Comparison of ENCODE assay signal across 8 cellular contexts in genomic region chr11:125874556-125875124, GRCh38. TPM values are rescaled to one million over a fixed set of nuclear protein-coding genes. Genes with fewer than 3 reads are reported as not detected.
DNase-seq lines count a peak whose midpoint lies in the region; ATAC-seq and TF ChIP-seq lines count a peak whose summit lies in the region.

No MANE protein-coding gene starts in this region.

- H3K4me2 ChIP-seq in IMR-90 (ENCODE audit: low read depth, low read length): 0 out of 2 replicates have a peak overlapping the region, but pooled peaks have one; percentile 16

- H4K8ac ChIP-seq in IMR-90 (ENCODE audit: low read depth in 2 of 2, low read length in 2 of 2): no peak overlapping the region

- no peak overlapping the region for H3K18ac ChIP-seq in IMR-90 (ENCODE audit: low read depth, low read length)

- ATAC-seq in GM19452 (IDR thresholded peaks at IDR 0.05; ENCODE audit: unreplicated experiment) (peak; percentile 83), IMR-90 (ENCODE audit: low read depth) (peak; percentile 98), HG03097 (IDR thresholded peaks at IDR 0.05; ENCODE audit: low FRiP score, unreplicated experiment) (no peak)

- H3K79me1 ChIP-seq in IMR-90 (ENCODE audit: low read depth in 1 of 2, low read length in 2 of 2): no peaks in the 10 kb centered on the region

- no peaks in the 10 kb centered on the region for H3K9me1 ChIP-seq in IMR-90 (ENCODE audit: insufficient read depth, low read length)

- H2BK15ac ChIP-seq in IMR-90 (ENCODE audit: low read depth, low read length): no peak overlapping the region

- no peak overlapping the region for H3K4ac ChIP-seq in IMR-90 (ENCODE audit: low read depth, low read length)

- H3K27me3 ChIP-seq in IMR-90 (ENCODE audit: control insufficient read depth, insufficient read depth, low read length) (peaks cover 2% of the 10 kb centered on the region), adrenal gland (no peaks in the 10 kb centered on the region), left ventricle myocardium inferior (ENCODE audit: low read depth) (no peaks in the 10 kb centered on the region)

- POLR2A ChIA-PET in IMR-90 (lab: Charles Lee; ENCODE audit: unreplicated experiment): no interaction called here

- no peak overlapping the region for H2AK9ac ChIP-seq in IMR-90 (replicated peaks; ENCODE audit: low read depth, low read length, poor library complexity)

- no TSS peak for BruUV-seq in IMR-90 (replicated peaks; lab: Mats Ljungman, UMichigan)

- H3K36me3 ChIP-seq in IMR-90 (ENCODE audit: control insufficient read depth, insufficient read depth, low read length): no peaks in the 10 kb centered on the region
- H3K36me3 ChIP-seq in adrenal gland (replicated peaks in 1 of 2): no peaks in the 10 kb centered on the region
- no peaks in the 10 kb centered on the region for H3K36me3 ChIP-seq in left ventricle myocardium inferior

- H2BK20ac ChIP-seq in IMR-90 (ENCODE audit: low read depth, low read length): no peak overlapping the region

- in situ Hi-C loops in IMR-90 (cut with MboI; ENCODE audit: low sequenced_read_pairs): loop anchor here (10.0 kb wide), 2 partner anchors 250 to 440 kb away; partner anchors contain the start of gene CHEK1

- H3K9me3 ChIP-seq in IMR-90 (ENCODE audit: control insufficient read depth, insufficient read depth, low read length) (no peaks in the 10 kb centered on the region), adrenal gland (replicated peaks in 1 of 3) (no peaks in the 10 kb centered on the region), left ventricle myocardium inferior (replicated peaks) (no peaks in the 10 kb centered on the region)

- H4K91ac ChIP-seq in IMR-90 (ENCODE audit: insufficient read depth, low read depth, low read length): no peak overlapping the region

- no peak overlapping the region for H4K5ac ChIP-seq in IMR-90 (ENCODE audit: low read depth, low read length)

- H4K20me1 ChIP-seq in IMR-90 (ENCODE audit: insufficient read depth, low read length): no peaks in the 10 kb centered on the region

- peak; percentile 84 for TF ChIP-seq RAD21 in IMR-90 (IDR thresholded peaks at IDR 0.05; ENCODE audit: low read length)

- H3K27ac ChIP-seq in IMR-90 (ENCODE audit: insufficient read depth, low read length) (no peak overlapping the region), adrenal gland (no peak overlapping the region), left ventricle myocardium inferior (replicated peaks) (no peak overlapping the region)

- H3K23ac ChIP-seq in IMR-90 (ENCODE audit: low read depth, low read length): no peak overlapping the region

- H3K4me1 ChIP-seq in IMR-90 (ENCODE audit: control insufficient read depth, insufficient read depth, low read length): no peaks in the 10 kb centered on the region
- H3K4me1 ChIP-seq in adrenal gland (replicated peaks in 1 of 2): no peaks in the 10 kb centered on the region
- no peaks in the 10 kb centered on the region for H3K4me1 ChIP-seq in left ventricle myocardium inferior

- H3K56ac ChIP-seq in IMR-90 (ENCODE audit: extremely low read depth, insufficient read depth, low read length): no peak overlapping the region

- no peak overlapping the region for H3K9ac ChIP-seq in IMR-90 (ENCODE audit: low read depth, low read length)

- H3K14ac ChIP-seq in IMR-90 (replicated peaks; ENCODE audit: low read depth, low read length): no peak overlapping the region

- intact Hi-C loops in IMR-90 (cut with micrococcal nuclease): loop anchor here (1.0 to 10.0 kb wide), 8 partner anchors 248 to 912 kb away; partner anchors contain the start of genes EI24 and FEZ1
- intact Hi-C loops in adrenal gland (cut with DNase I): loop anchor here (10.0 kb wide), 1 partner anchor 250 kb away; the partner anchor contains the start of gene CHEK1 (in 2 of the 2)
- intact Hi-C loops in left ventricle myocardium inferior (cut with micrococcal nuclease): no loop called here

- no peak overlapping the region for H2AK5ac ChIP-seq in IMR-90 (ENCODE audit: low read depth, low read length)

- TF ChIP-seq CTCF in IMR-90 (conservative IDR thresholded peaks at IDR 0.05; ENCODE audit: low read depth, low read length) (peak; percentile 82), adrenal gland (IDR thresholded peaks at IDR 0.05) (peak; percentile 60 to 82 (median 72)), left ventricle myocardium inferior (IDR thresholded peaks at IDR 0.05; ENCODE audit: borderline replicate concordance) (peak; percentile 82)

- H3K4me3 ChIP-seq in IMR-90 (ENCODE audit: insufficient read depth, low read depth, low read length) (no peak overlapping the region), adrenal gland (no peak overlapping the region), left ventricle myocardium inferior (peak overlapping the region; percentile 44)

- H2BK120ac ChIP-seq in IMR-90 (ENCODE audit: low read depth, low read length): no peak overlapping the region

- TF ChIP-seq POLR2A in IMR-90 (IDR thresholded peaks at IDR 0.05; ENCODE audit: low read depth, low read length) (no peak), adrenal gland (IDR thresholded peaks at IDR 0.05) (no peak)

- dilution Hi-C loops in IMR-90 (cut with HindIII; ENCODE audit: low sequenced_read_pairs, unreplicated experiment): no loop called here

- peak; percentile 81 for DNase-seq in DMS 273 (lab: John Stamatoyannopoulos, UW; ENCODE audit: unreplicated experiment)
- DNase-seq in IMR-90: peak; percentile 70
- DNase-seq in OCI-M1 (lab: John Stamatoyannopoulos, UW): peak; percentile 88
- peak; percentile 47 to 77 (median 62) for DNase-seq in adrenal gland
- DNase-seq in left ventricle myocardium inferior: peak; percentile 25
- DNase-seq in pulmonary artery endothelial cell (ENCODE audit: low read depth, low spot score): peak; percentile 40

- no peak overlapping the region for H2AFZ ChIP-seq in IMR-90 (replicated peaks; ENCODE audit: low read length, poor library complexity)

- WGBS in IMR-90 (ENCODE audit: extremely low coverage in 2 of 2, insufficient read length in 1 of 2), 2 experiments: 0% methylated on average over 1 of the region's 8 CpGs; no CpG with 5 or more reads in 1 of the 2 experiments
- WGBS in adrenal gland, 4 donors: 9 to 13% (median 10%) methylated on average over 8 of the region's 8 CpGs

- H2BK5ac ChIP-seq in IMR-90 (ENCODE audit: low read depth, low read length, poor library complexity, severe bottlenecking): no peak overlapping the region

- CTCF ChIA-PET in IMR-90 (lab: Yijun Ruan, JAX): interaction anchor here (0.6 kb wide), 2 partner anchors 248 to 367 kb away, joined by 3 to 4 read pairs; no protein-coding TSS in a partner anchor

TF ChIP-seq in IMR-90, 13 proteins besides CTCF, POLR2A, EP300 and RAD21:
- TF ChIP-seq USF2 (IDR thresholded peaks at IDR 0.05; ENCODE audit: low read depth, low read length): no peak
- TF ChIP-seq RCOR1 (IDR thresholded peaks at IDR 0.05; ENCODE audit: insufficient replicate concordance, low read length): no peak
- peak; percentile 60 for TF ChIP-seq SMC3 (IDR thresholded peaks at IDR 0.05; ENCODE audit: low read depth, low read length)
- TF ChIP-seq NFE2L2 (IDR thresholded peaks at IDR 0.05; ENCODE audit: low read depth, low read length): no peak
- no peak for TF ChIP-seq CHD1 (IDR thresholded peaks at IDR 0.05; ENCODE audit: low read depth, low read length)
- TF ChIP-seq BHLHE40 (IDR thresholded peaks at IDR 0.05; ENCODE audit: low read depth, low read length): no peak
- no peak for TF ChIP-seq MXI1 (IDR thresholded peaks at IDR 0.05; ENCODE audit: borderline replicate concordance, low read depth, low read length)
- no peak for TF ChIP-seq FOS (IDR thresholded peaks at IDR 0.05; ENCODE audit: low read depth, low read length)

RNA-seq across cellular contexts. Expression of gene HYLS1, which starts 12.8 kb away (rescaled TPM):
- total RNA-seq in IMR-90 (2012; rRNA removed): 8.1 and 11.7 TPM in 2 replicates
- polyA plus RNA-seq in IMR-90 (2012; rRNA removed): 4.8 and 5.1 TPM in 2 replicates
- polyA plus RNA-seq in IMR-90 (2012; cell fraction: cytosol; rRNA removed): 0.64 and 1.2 TPM in 2 replicates
- 0.36 and 2.6 TPM in 2 replicates for polyA plus RNA-seq in IMR-90 (2012; cell fraction: nucleus; rRNA removed; ENCODE audit: low replicate concordance)
- total RNA-seq in adrenal gland: 1 to 10 TPM; 1.8 to 8.0 (median 3.8) TPM
- polyA plus RNA-seq in adrenal gland: 1 to 10 TPM; 2.7 to 5.6 (median 3.2) TPM
- total RNA-seq in left ventricle myocardium inferior: 4.5 TPM
- 8.6 and 12.4 TPM in 2 replicates for total RNA-seq in pulmonary artery endothelial cell

RNA-seq across cellular contexts. Expression of gene PUS3, which starts 28.4 kb away (rescaled TPM):
- total RNA-seq in IMR-90 (2012; rRNA removed) (11.7 and 16.4 TPM in 2 replicates), adrenal gland (10 to 100 TPM in 6 of 8 donors, 1 to 10 TPM in 2; 5.8 to 23.7 (median 13.1) TPM), left ventricle myocardium inferior (7.7 TPM), pulmonary artery endothelial cell (13.9 and 14.4 TPM in 2 replicates)
- polyA plus RNA-seq in IMR-90 (2012; rRNA removed) (5.6 and 6.1 TPM in 2 replicates), adrenal gland (10 to 100 TPM; 11.7 to 37.9 (median 16.4) TPM)
- 1.3 and 3.0 TPM in 2 replicates for polyA plus RNA-seq in IMR-90 (2012; cell fraction: cytosol; rRNA removed)
- 0.40 and 2.6 TPM in 2 replicates for polyA plus RNA-seq in IMR-90 (2012; cell fraction: nucleus; rRNA removed; ENCODE audit: low replicate concordance)

RNA-seq across cellular contexts. Expression of gene DDX25, which starts 29.7 kb away (rescaled TPM):
- total RNA-seq in IMR-90 (2012; rRNA removed) (under 0.01 TPM in 1 of 2 replicates, not detected in the other), adrenal gland (1 to 10 TPM in 1 of 8 donors, under 1 TPM in 4, not detected in 3; 0.18 to 4.1 (median 0.83) TPM), left ventricle myocardium inferior (0.14 TPM), pulmonary artery endothelial cell (not detected in 2 replicates)
- polyA plus RNA-seq in IMR-90 (2012; rRNA removed) (not detected in 2 replicates), adrenal gland (1 to 10 TPM in 2 of 3 donors, under 1 TPM in 1; 0.88 to 3.6 (median 2.5) TPM)
- not detected in 2 replicates for polyA plus RNA-seq in IMR-90 (2012; cell fraction: cytosol; rRNA removed)
- polyA plus RNA-seq in IMR-90 (2012; cell fraction: nucleus; rRNA removed; ENCODE audit: low replicate concordance): 0.17 TPM in 1 of 2 replicates, not detected in the other

RNA-seq across cellular contexts. Expression of gene PATE4, which starts 41.5 kb away (rescaled TPM):
- total RNA-seq in IMR-90 (2012; rRNA removed) (not detected in 2 replicates), adrenal gland (not detected), left ventricle myocardium inferior (not detected), pulmonary artery endothelial cell (not detected in 2 replicates)
- polyA plus RNA-seq in IMR-90 (2012; rRNA removed) (not detected in 2 replicates), adrenal gland (not detected)
- not detected in 2 replicates for polyA plus RNA-seq in IMR-90 (2012; cell fraction: cytosol; rRNA removed)
- not detected in 2 replicates for polyA plus RNA-seq in IMR-90 (2012; cell fraction: nucleus; rRNA removed; ENCODE audit: low replicate concordance)

Comparison
In these comparisons a context has a peak if more than half of its experiments do, and no peak if none do; other contexts are left out.
1. DNase-seq: peak in every context shown above with its lines; median percentile 88 in OCI-M1; 81 in DMS 273; 70 in IMR-90; 62 in adrenal gland; 40 in pulmonary artery endothelial cell; 25 in left ventricle myocardium inferior.